ENCODE assay signal across 8 cellular contexts in genomic region chr20:53866787-53867740, GRCh38.
DNase-seq lines count a peak whose midpoint lies in the region; ATAC-seq, FAIRE-seq and TF ChIP-seq lines count a peak whose summit lies in the region.

No MANE protein-coding gene starts in this region.

- H3K4me3 ChIP-seq in Karpas-422 (ENCODE audit: low read length) (no peak overlapping the region), K562 (no peak overlapping the region), mucosa of stomach (ENCODE audit: low read length) (peak overlapping the region; percentile 31)

- TF ChIP-seq CTCF in K562 (IDR thresholded peaks at IDR 0.05 in 2 of 3, conservative IDR thresholded peaks at IDR 0.05 in 1 of 3; ENCODE audit: insufficient read depth in 2 of 3, low read depth in 1 of 3, low read length in 3 of 3): no peak

- CTCF ChIA-PET in K562 (lab: Yijun Ruan, JAX; ENCODE audit: low intra/inter-chr PET ratio): no interaction called here

- no peaks in the 10 kb centered on the region for H3K9me2 ChIP-seq in Karpas-422 (replicated peaks; ENCODE audit: insufficient read depth, low read length)

- H3K4me2 ChIP-seq in Karpas-422 (ENCODE audit: low read depth, low read length, poor library complexity, severe bottlenecking) (peak overlapping the region; percentile 7), K562 (ENCODE audit: insufficient read depth, low read length) (no peak overlapping the region; the same call in 1 of the 2 replicates)

- no peaks in the 10 kb centered on the region for H3K9me1 ChIP-seq in K562 (ENCODE audit: control insufficient read depth, insufficient read depth, low read length)

- intact Hi-C loops in K562 (cut with micrococcal nuclease): loop anchor here (5.0 to 10.0 kb wide), 2 partner anchors 75 to 132 kb away; no protein-coding TSS in a partner anchor

- TF ChIP-seq POLR2A in K562 (conservative IDR thresholded peaks at IDR 0.05): no peak
- TF ChIP-seq POLR2A in H54 (IDR thresholded peaks at IDR 0.05; ENCODE audit: low read depth, low read length): no peak

- no peaks in the 10 kb centered on the region for H3K9me3 ChIP-seq in Karpas-422 (ENCODE audit: low read length)
- no peaks in the 10 kb centered on the region for H3K9me3 ChIP-seq in K562 (replicated peaks; ENCODE audit: control insufficient read depth, insufficient read depth, low read depth, low read length)
- H3K9me3 ChIP-seq in mucosa of stomach (ENCODE audit: control insufficient read depth, low read length): no peaks in the 10 kb centered on the region

- H2AFZ ChIP-seq in Karpas-422 (ENCODE audit: low read length) (no peak overlapping the region), K562 (ENCODE audit: low read depth, low read length) (peak overlapping the region; percentile 63)

- FAIRE-seq in A204.1 (lab: Jason Lieb, UNC) (peak; percentile 98), K562 (lab: Jason Lieb, UNC) (no peak), H54 (lab: Jason Lieb, UNC) (no peak)

- peak; percentile 49 for ATAC-seq in GM19025 (IDR thresholded peaks at IDR 0.05; ENCODE audit: low read depth, unreplicated experiment)
- no peak for ATAC-seq in K562

- in situ Hi-C loops in K562 (cut with MboI): no loop called here

- no TSS peak for BruUV-seq in K562 (replicated peaks; lab: Mats Ljungman, UMichigan)

- H4K20me1 ChIP-seq in Karpas-422 (ENCODE audit: insufficient read depth, low read depth, low read length) (no peaks in the 10 kb centered on the region), K562 (replicated peaks; ENCODE audit: control insufficient read depth, insufficient read depth, low read length) (no peaks in the 10 kb centered on the region)

- TF ChIP-seq EP300 in K562 (IDR thresholded peaks at IDR 0.05; ENCODE audit: low read length): no peak

- H3K27me3 ChIP-seq in Karpas-422 (ENCODE audit: low read length) (no peaks in the 10 kb centered on the region), K562 (ENCODE audit: control insufficient read depth in 2 of 2, insufficient read depth in 2 of 2, low read length in 2 of 2) (no peaks in the 10 kb centered on the region), mucosa of stomach (ENCODE audit: control insufficient read depth, insufficient read depth, low read length) (no peaks in the 10 kb centered on the region)

- H3K9ac ChIP-seq in Karpas-422 (ENCODE audit: low read length) (no peak overlapping the region), K562 (ENCODE audit: insufficient read depth in 1 of 2, low read depth in 2 of 2, low read length in 2 of 2) (no peak overlapping the region), mucosa of stomach (ENCODE audit: low read length) (peak overlapping the region; percentile 62)

- H3K79me2 ChIP-seq in Karpas-422 (ENCODE audit: low read length) (no peaks in the 10 kb centered on the region), K562 (ENCODE audit: control insufficient read depth, insufficient read depth, low read length) (no peaks in the 10 kb centered on the region)

- H3K36me3 ChIP-seq in Karpas-422 (ENCODE audit: insufficient read depth, low read length) (no peaks in the 10 kb centered on the region), K562 (ENCODE audit: control insufficient read depth, insufficient read depth, low read length) (no peaks in the 10 kb centered on the region), mucosa of stomach (ENCODE audit: control insufficient read depth, insufficient read depth, low read length) (no peaks in the 10 kb centered on the region)

- H3K4me1 ChIP-seq in Karpas-422 (ENCODE audit: low read length) (peaks cover 25% of the 10 kb centered on the region), K562 (replicated peaks in 1 of 2; ENCODE audit: control insufficient read depth in 2 of 2, insufficient read depth in 2 of 2, low read length in 2 of 2) (peaks cover 2 to 10% of the 10 kb centered on the region in 2 experiments; a peak in 3 of 5 replicates), mucosa of stomach (ENCODE audit: control insufficient read depth, insufficient read depth, low read length) (peaks cover 68% of the 10 kb centered on the region)

- DNase-seq in Karpas-422 (peak; percentile 78), K562 (ENCODE audit: extremely low read depth in 1 of 4, low spot score in 3 of 4) (no peak), COLO829 (ENCODE audit: low spot score) (no peak), H54 (ENCODE audit: insufficient read length, low spot score) (no peak)
- DNase-seq in stimulated activated CD4-positive, alpha-beta T cell treated with anti-CD3 and anti-CD28 coated beads, Interleukin-4, amount 100 ng/mL, for 4 hours: no peak

- no peak for TF ChIP-seq RAD21 in K562 (CRISPR knock-in tag; conservative IDR thresholded peaks at IDR 0.05 in 1 of 2, IDR thresholded peaks at IDR 0.05 in 1 of 2)

- 46% methylated on average over 11 of the region's 11 CpGs for WGBS in K562 (ENCODE audit: insufficient coverage, low coverage, missing lambda C conversion rate)

- H3K27ac ChIP-seq in Karpas-422 (ENCODE audit: low read length): no peak overlapping the region
- no peak overlapping the region for H3K27ac ChIP-seq in K562 (ENCODE audit: extremely low read depth, low read depth, low read length)

- POLR2A ChIA-PET in K562 (lab: Yijun Ruan, JAX): interaction anchor here (0.7 to 0.9 kb wide), 3 partner anchors 245 to 851 kb away, joined by 3 to 4 read pairs (median 3); no protein-coding TSS in a partner anchor

TF ChIP-seq in K562, 482 proteins besides CTCF, POLR2A, EP300 and RAD21 (continues in another document):
- TF ChIP-seq ZBTB1 (CRISPR knock-in tag; IDR thresholded peaks at IDR 0.05; ENCODE audit: borderline replicate concordance, low read depth) (no peak), ZMIZ1 (IDR thresholded peaks at IDR 0.05; ENCODE audit: low read depth in 2 of 2, low read length in 2 of 2) (no peak), DEAF1 (CRISPR knock-in tag; IDR thresholded peaks at IDR 0.05) (no peak), ZNF408 (CRISPR knock-in tag; IDR thresholded peaks at IDR 0.05; ENCODE audit: low read depth) (no peak), SRSF9 (IDR thresholded peaks at IDR 0.05; ENCODE audit: borderline replicate concordance, low read depth, low read length) (no peak), BCLAF1 (IDR thresholded peaks at IDR 0.05; ENCODE audit: borderline replicate concordance in 1 of 2, control insufficient read depth in 1 of 2, low read depth in 2 of 2, low read length in 1 of 2) (peak in 1 of 2 experiments; percentile 76; a peak in 1 of 4 replicates), ZNF121 (CRISPR knock-in tag; conservative IDR thresholded peaks at IDR 0.05) (no peak), PTRF (tag; IDR thresholded peaks at IDR 0.05) (no peak), NCOA4 (IDR thresholded peaks at IDR 0.05; ENCODE audit: partially characterized antibody) (no peak)
